ENCODE assay signal across 1 cellular context in the genomic region with DNA sequence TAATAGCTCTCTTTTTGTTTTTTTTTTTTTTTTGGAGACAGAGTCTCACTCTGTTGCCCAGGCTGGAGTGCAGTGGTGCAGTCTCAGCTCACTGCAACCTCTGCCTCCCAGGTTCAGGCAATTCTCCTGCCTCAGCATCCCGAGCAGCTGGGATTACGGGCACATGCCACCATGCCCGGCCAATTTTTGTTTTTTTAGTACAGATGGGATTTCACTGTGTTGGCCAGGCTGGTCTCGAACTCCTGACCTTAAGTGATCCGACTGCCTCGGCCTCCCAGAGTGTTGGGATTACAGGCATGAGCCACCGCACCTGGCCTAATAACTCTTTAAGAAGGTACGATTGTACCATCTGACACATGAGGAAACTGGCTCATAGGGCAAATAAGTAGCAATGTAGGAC. TPM values are rescaled to one million over a fixed set of nuclear protein-coding genes. Genes with fewer than 3 reads are reported as not detected.
"Had no signal": no experiment of that assay in that cellular context is flagged by ENCODE, and none has a peak within 500 bp of the region (broad histone marks: within the 10 kb centered on the region; RNA-seq: fewer than 3 reads in every experiment).

No MANE protein-coding gene starts in this region.

RNA-seq across cellular contexts. Expression of a gene that starts 28.1 kb away (rescaled TPM):
- polyA plus RNA-seq: GM23338 had no signal
